Comparison of ENCODE assay signal across 9 cellular contexts in the genomic region with DNA sequence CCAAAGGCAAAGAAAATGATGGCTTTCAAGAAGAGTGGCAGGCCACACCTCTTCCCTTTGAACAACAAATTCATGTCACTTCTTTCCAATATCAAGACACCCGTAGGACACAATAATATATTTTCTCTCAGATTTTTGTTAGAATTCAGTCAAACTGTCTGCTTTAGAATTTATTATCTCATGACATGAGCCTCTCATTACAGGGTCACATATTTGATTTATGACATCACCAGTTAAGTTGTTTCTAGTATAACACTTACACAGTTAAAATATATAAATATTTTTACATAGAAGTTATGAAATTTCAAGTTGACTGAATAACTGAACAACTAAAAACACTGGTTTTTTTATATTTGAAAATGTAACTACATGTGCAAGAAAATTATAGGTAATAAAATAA.
"Had no signal": no experiment of that assay in that cellular context is flagged by ENCODE, and none has a peak within 500 bp of the region (broad histone marks: within the 10 kb centered on the region; RNA-seq: fewer than 3 reads in every experiment).

No MANE protein-coding gene starts in this region.

- DNase-seq: GM23248, GOT3, H7, HFFc6, KBM-7 had no signal

- H3K27ac ChIP-seq: GM23248 had no signal

- H3K4me1 Mint-ChIP-seq: IgD-negative memory B cell had no signal

- ATAC-seq: HCT116 had no signal

- FAIRE-seq: HTR-8/SVneo had no signal

- H3K27me3 Mint-ChIP-seq: IgD-negative memory B cell had no signal

- H3K4me3 ChIP-seq: GM23248, HAP-1 had no signal

- H3K36me3 ChIP-seq: HAP-1 had no signal

- H3K27ac Mint-ChIP-seq: HFFc6, IgD-negative memory B cell had no signal

- H3K4me3 Mint-ChIP-seq: HFFc6, IgD-negative memory B cell had no signal

- H3K9ac ChIP-seq: GM23248 had no signal

- H3K4me1 ChIP-seq: HAP-1 had no signal
